ENCODE assay signal across 9 cellular contexts in genomic region chr9:88593537-88594185, GRCh38. TPM values are rescaled to one million over a fixed set of nuclear protein-coding genes. Genes with fewer than 3 reads are reported as not detected.
DNase-seq lines count a peak whose midpoint lies in the region; ATAC-seq and TF ChIP-seq lines count a peak whose summit lies in the region.
"Had no signal": no experiment of that assay in that cellular context is flagged by ENCODE, and none has a peak within 500 bp of the region (broad histone marks: within the 10 kb centered on the region; RNA-seq: fewer than 3 reads in every experiment).

No MANE protein-coding gene starts in this region.

- H3K36me3 Mint-ChIP-seq in GM23338 (ENCODE audit: low read depth) (no peaks in the 10 kb centered on the region), progenitor cell of endocrine pancreas (ENCODE audit: insufficient read depth) (no peaks in the 10 kb centered on the region)
- no peaks in the 10 kb centered on the region for H3K36me3 Mint-ChIP-seq in activated CD8-positive, alpha-beta T cell treated with anti-CD3 and anti-CD28 coated beads for 36 hours (ENCODE audit: low read depth)

- H3F3A ChIP-seq in GM23338 (replicated peaks; ENCODE audit: low read depth): no peaks in the 10 kb centered on the region

- CTCF ChIA-PET in activated CD8-positive, alpha-beta T cell treated with anti-CD3 and anti-CD28 coated beads for 36 hours (lab: Charles Lee): interaction anchor here (0.7 to 1.7 kb wide), 6 partner anchors 9 to 686 kb away, joined by 3 to 10 read pairs (median 4); no protein-coding TSS in a partner anchor

- peak; percentile 67 to 92 for TF ChIP-seq CTCF in GM23338 (conservative IDR thresholded peaks at IDR 0.05; ENCODE audit: low read depth in 2 of 2)
- peak; percentile 74 for TF ChIP-seq CTCF in activated CD8-positive, alpha-beta T cell treated with anti-CD3 and anti-CD28 coated beads for 36 hours (IDR thresholded peaks at IDR 0.05)
- peak; percentile 70 for TF ChIP-seq CTCF in progenitor cell of endocrine pancreas (IDR thresholded peaks at IDR 0.05; ENCODE audit: unreplicated experiment)

- H3K4me1 ChIP-seq in GM23338 (ENCODE audit: insufficient read depth): no peaks in the 10 kb centered on the region
- H3K4me1 ChIP-seq: Caco-2 had no signal

- H3K79me2 ChIP-seq in GM23338 (replicated peaks; ENCODE audit: insufficient read depth): no peaks in the 10 kb centered on the region

- no peaks in the 10 kb centered on the region for H4K20me1 ChIP-seq in GM23338 (replicated peaks; ENCODE audit: insufficient read depth)

- H3K4me2 ChIP-seq in GM23338: no peak overlapping the region

- no peaks in the 10 kb centered on the region for H3K27me3 ChIP-seq in GM23338 (ENCODE audit: insufficient read depth)

- H3K4me3 Mint-ChIP-seq in GM23338 (no peak overlapping the region), progenitor cell of endocrine pancreas (ENCODE audit: low read depth) (no peak overlapping the region)
- H3K4me3 Mint-ChIP-seq in activated CD8-positive, alpha-beta T cell treated with anti-CD3 and anti-CD28 coated beads for 36 hours: no peak overlapping the region

- H3K4me1 Mint-ChIP-seq in GM23338 (peaks cover 7% of the 10 kb centered on the region; the same call in 2 of the 3 replicates), progenitor cell of endocrine pancreas (ENCODE audit: low read depth) (no peaks in the 10 kb centered on the region)
- peaks cover 4% of the 10 kb centered on the region for H3K4me1 Mint-ChIP-seq in activated CD8-positive, alpha-beta T cell treated with anti-CD3 and anti-CD28 coated beads for 36 hours (ENCODE audit: low read depth)

- POLR2A ChIA-PET in activated CD8-positive, alpha-beta T cell treated with anti-CD3 and anti-CD28 coated beads for 36 hours (lab: Charles Lee): no interaction called here

- H2AFZ ChIP-seq in GM23338: peak overlapping the region; percentile 66; the same call in 1 of the 2 replicates

- H3K9me3 Mint-ChIP-seq in GM23338 (no peaks in the 10 kb centered on the region), progenitor cell of endocrine pancreas (ENCODE audit: low read depth) (no peaks in the 10 kb centered on the region)
- H3K9me3 Mint-ChIP-seq in activated CD8-positive, alpha-beta T cell treated with anti-CD3 and anti-CD28 coated beads for 36 hours: no peaks in the 10 kb centered on the region

- H3K27ac ChIP-seq in GM23338 (ENCODE audit: low read depth): no peak overlapping the region

- no peaks in the 10 kb centered on the region for H3K36me3 ChIP-seq in GM23338 (ENCODE audit: insufficient read depth)

- peaks cover 2% of the 10 kb centered on the region for H3K27me3 Mint-ChIP-seq in GM23338 (ENCODE audit: insufficient read depth, low read depth, poor library complexity)
- peaks cover 21% of the 10 kb centered on the region for H3K27me3 Mint-ChIP-seq in activated CD8-positive, alpha-beta T cell treated with anti-CD3 and anti-CD28 coated beads for 36 hours
- no peaks in the 10 kb centered on the region for H3K27me3 Mint-ChIP-seq in progenitor cell of endocrine pancreas

- peak; percentile 30; the same call in 2 of the 3 replicates for ATAC-seq in GM23338
- ATAC-seq in activated CD8-positive, alpha-beta T cell treated with anti-CD3 and anti-CD28 coated beads for 36 hours: peak; percentile 73

- DNase-seq in NCI-H1417 (lab: John Stamatoyannopoulos, UW) (peak in 2 of 3 experiments; percentile 7 to 52), NCI-H1417 treated with DMSO at 0.1 percent for 48 hours (lab: John Stamatoyannopoulos, UW) (no peak), GM23338 (ENCODE audit: low spot score) (peak; percentile 65), MV-4-11 (lab: John Stamatoyannopoulos, UW) (peak; percentile 73), fibroblast of gingiva (ENCODE audit: low read depth) (peak; percentile 60), progenitor cell of endocrine pancreas (ENCODE audit: low spot score, unreplicated experiment) (no peak), Ammon's horn (ENCODE audit: low spot score) (no peak)
- peak; percentile 78 for DNase-seq in activated CD8-positive, alpha-beta T cell treated with anti-CD3 and anti-CD28 coated beads for 36 hours

- intact Hi-C loops in activated CD8-positive, alpha-beta T cell treated with anti-CD3 and anti-CD28 coated beads for 36 hours (cut with micrococcal nuclease): loop anchor here (2.0 to 10.0 kb wide), 2 partner anchors 151 to 407 kb away; no protein-coding TSS in a partner anchor

- no peaks in the 10 kb centered on the region for H3K9me2 ChIP-seq in GM23338 (ENCODE audit: insufficient read depth)

- no peak overlapping the region for H3K4me3 ChIP-seq in GM23338

- no peak overlapping the region for H3K27ac Mint-ChIP-seq in GM23338
- H3K27ac Mint-ChIP-seq in activated CD8-positive, alpha-beta T cell treated with anti-CD3 and anti-CD28 coated beads for 36 hours: no peak overlapping the region
- H3K27ac Mint-ChIP-seq in progenitor cell of endocrine pancreas: no peak overlapping the region

TF ChIP-seq in GM23338, 12 proteins besides CTCF, POLR2A, EP300 and RAD21:
- TF ChIP-seq POLR2AphosphoS5 (IDR thresholded peaks at IDR 0.05; ENCODE audit: low read depth) (no peak), STAT1 (IDR thresholded peaks at IDR 0.05; ENCODE audit: unreplicated experiment) (no peak)

RNA-seq across cellular contexts. Expression of gene NXNL2, which starts 58.7 kb away (rescaled TPM):
- total RNA-seq in GM23338 (2014; rRNA removed; shearing (Covaris generic)): 4.3 and 5.1 TPM in 2 replicates
- 3.2 and 3.4 TPM in 2 replicates for polyA plus RNA-seq in GM23338 (2016; fragmentation: Nextera tagmentation; extraction: Ambion mirVana)
- not detected for total RNA-seq in activated CD8-positive, alpha-beta T cell treated with anti-CD3 and anti-CD28 coated beads for 36 hours
- total RNA-seq in progenitor cell of endocrine pancreas: 0.31 TPM in 1 of 2 replicates, not detected in the other

Comparison
In these comparisons a context has a peak if more than half of its experiments do, and no peak if none do; other contexts are left out.
1. DNase-seq: peak in NCI-H1417 (2 of 3), GM23338 (single experiment), MV-4-11 (single experiment), activated CD8-positive, alpha-beta T cell treated with anti-CD3 and anti-CD28 coated beads for 36 hours (single experiment) and fibroblast of gingiva (single experiment); none in NCI-H1417 treated with DMSO at 0.1 percent for 48 hours (single experiment), progenitor cell of endocrine pancreas (single experiment) and Ammon's horn (single experiment).
2. Peak in every context shown above with its lines, with median percentiles within 50 percentile points of each other: CTCF ChIP-seq.